ENCODE assay signal across 11 cellular contexts in the genomic region with DNA sequence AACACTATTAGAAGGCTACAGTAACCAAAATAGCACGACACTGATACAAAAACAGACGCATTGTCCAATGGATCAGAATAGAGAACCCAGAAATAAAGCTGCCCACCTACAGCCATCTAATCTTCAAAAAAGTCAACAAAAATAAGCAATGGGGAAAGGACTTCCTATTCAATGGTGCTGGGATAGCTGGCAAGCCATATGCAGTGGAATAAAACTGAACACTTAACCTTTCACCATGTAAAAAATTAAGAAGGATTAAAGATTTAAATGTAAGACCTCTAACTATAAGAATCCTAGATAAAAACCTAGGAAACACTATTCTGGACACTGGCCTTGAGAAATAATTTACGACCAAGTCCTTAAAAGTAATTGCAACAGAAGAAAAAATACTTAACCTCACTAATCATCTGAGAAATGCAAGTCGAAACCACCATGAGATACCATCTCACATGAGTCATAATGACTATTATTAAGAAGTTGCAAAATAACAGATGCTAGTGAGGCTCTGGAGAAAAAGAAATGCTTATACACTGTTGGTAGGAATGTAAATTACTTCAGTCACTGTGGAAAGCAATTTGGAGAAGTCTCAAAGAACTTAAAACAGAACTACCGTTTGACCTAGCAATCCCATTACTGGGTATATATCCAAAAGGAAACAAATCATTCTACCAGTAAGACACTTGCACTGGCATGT.
DNase-seq lines count a peak whose midpoint lies in the region; ATAC-seq, FAIRE-seq and TF ChIP-seq lines count a peak whose summit lies in the region.
"Had no signal": no experiment of that assay in that cellular context is flagged by ENCODE, and none has a peak within 500 bp of the region (broad histone marks: within the 10 kb centered on the region; RNA-seq: fewer than 3 reads in every experiment).

No MANE protein-coding gene starts in this region.

- intact Hi-C loops in posterior vena cava (cut with DNase I): no loop called here

- H3K27ac ChIP-seq in mesodermal cell (ENCODE audit: low read depth, low read length, severe bottlenecking) (peak overlapping the region; percentile 82), caudate nucleus (ENCODE audit: low read depth, low read length) (no peak overlapping the region), small intestine (ENCODE audit: low read depth in 1 of 2, low read length in 1 of 2) (no peak overlapping the region)

- FAIRE-seq in small intestine (lab: Jason Lieb, UNC): no peak

- no peaks in the 10 kb centered on the region for H3K36me3 ChIP-seq in mesodermal cell (ENCODE audit: control insufficient read depth, insufficient read depth, low read length)
- no peaks in the 10 kb centered on the region for H3K36me3 ChIP-seq in small intestine (ENCODE audit: control insufficient read depth in 2 of 2, insufficient read depth in 2 of 2, low read length in 2 of 2)

- no peak overlapping the region for H3K4me3 ChIP-seq in astrocyte of the spinal cord (ENCODE audit: low read depth, low read length)
- no peak overlapping the region for H3K4me3 ChIP-seq in mesodermal cell (ENCODE audit: extremely low read depth, insufficient read depth, low read length, poor library complexity, severe bottlenecking)
- no peak overlapping the region for H3K4me3 ChIP-seq in small intestine (ENCODE audit: low read depth in 1 of 2, low read length in 2 of 2)

- DNase-seq in ELR (ENCODE audit: low read depth) (peak; percentile 85), NCI-H226 (peak; percentile 93), astrocyte of the spinal cord (ENCODE audit: low read depth, low spot score) (peak; percentile 97), posterior vena cava (ENCODE audit: low spot score) (no peak), caudate nucleus (lab: John Stamatoyannopoulos, UW) (no peak), small intestine (no peak)
- DNase-seq: activated naive CD8-positive, alpha-beta T cell treated with anti-CD3 and anti-CD28 coated beads, Interleukin-2, amount 10 ng/mL, durations not matched to agents 7 days and 5 days; DMS79; head of caudate nucleus had no signal

- in situ Hi-C loops in astrocyte of the spinal cord (cut with HindIII; ENCODE audit: low sequenced_read_pairs): no loop called here

- 80 to 100% methylated on average over 1 of the region's 5 CpGs for WGBS in mesodermal cell (ENCODE audit: insufficient coverage in 2 of 2), 2 experiments
- WGBS in small intestine, 3 donors: 59 to 73% (median 63%) methylated on average over 5 of the region's 5 CpGs

- H3K4me1 ChIP-seq in mesodermal cell (ENCODE audit: control insufficient read depth, insufficient read depth, low read length, poor library complexity, severe bottlenecking): peaks cover 16% of the 10 kb centered on the region
- H3K4me1 ChIP-seq in small intestine (ENCODE audit: control insufficient read depth in 2 of 2, insufficient read depth in 1 of 2, low read depth in 1 of 2, low read length in 1 of 2): no peaks in the 10 kb centered on the region

- no peak for ATAC-seq in GM21717 (IDR thresholded peaks at IDR 0.05; ENCODE audit: unreplicated experiment)

- peak; percentile 19 for TF ChIP-seq CTCF in astrocyte of the spinal cord (IDR thresholded peaks at IDR 0.05; ENCODE audit: low read depth, low read length)

- no peaks in the 10 kb centered on the region for H3K9me3 ChIP-seq in mesodermal cell (ENCODE audit: control insufficient read depth, low read length)
- H3K9me3 ChIP-seq in small intestine (ENCODE audit: control insufficient read depth, low read depth): no peaks in the 10 kb centered on the region

- H3K27me3 ChIP-seq in small intestine (ENCODE audit: control insufficient read depth in 2 of 2, insufficient read depth in 2 of 2, low read length in 2 of 2): no peaks in the 10 kb centered on the region

Comparison
In these comparisons a context has a peak if more than half of its experiments do, and no peak if none do; other contexts are left out.
1. DNase-seq: peak in ELR (single experiment), NCI-H226 (single experiment) and astrocyte of the spinal cord (single experiment); none in posterior vena cava (single experiment), caudate nucleus (0 of 61) and small intestine (single experiment).